ENCODE assay signal across 24 cellular contexts in the genomic region with DNA sequence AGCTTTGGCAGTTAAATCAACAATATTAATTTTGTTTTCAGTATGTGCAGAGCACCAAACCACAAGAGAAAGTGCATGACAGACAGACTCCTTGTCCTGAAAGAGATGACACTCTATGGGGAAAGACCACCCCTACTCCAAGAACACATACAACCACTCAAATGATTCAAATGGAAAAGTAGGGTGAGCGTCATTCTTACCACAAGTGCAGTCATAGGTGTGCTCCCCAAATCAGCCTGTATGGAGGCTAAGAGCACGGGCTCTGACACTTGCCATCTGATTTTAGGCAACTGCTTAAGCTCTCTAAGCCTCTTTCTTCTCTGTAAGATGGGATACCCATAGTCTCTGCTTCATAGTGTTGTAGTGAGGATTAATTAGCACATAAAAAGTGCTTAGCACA. TPM values are rescaled to one million over a fixed set of nuclear protein-coding genes. Genes with fewer than 3 reads are reported as not detected.
"Had no signal": no experiment of that assay in that cellular context is flagged by ENCODE, and none has a peak within 500 bp of the region (broad histone marks: within the 10 kb centered on the region; RNA-seq: fewer than 3 reads in every experiment).

No MANE protein-coding gene starts in this region.

RNA-seq across cellular contexts. Expression of gene TERB2, which starts 56.7 kb away (rescaled TPM):
- total RNA-seq: dermis blood vessel endothelial cell, endothelial cell of umbilical vein, epithelial cell of proximal tubule, esophagus muscularis mucosa, fibroblast of lung, foreskin keratinocyte, gastroesophageal sphincter, heart left ventricle, hepatocyte, kidney, left lobe of liver, liver, lung, mononuclear cell, occipital lobe, psoas muscle, renal cortical epithelial cell, right cardiac atrium, sigmoid colon, skeletal muscle tissue, suprapubic skin, transverse colon, upper lobe of right lung, uterus had no signal
